Comparison of ENCODE assay signal across 9 cellular contexts in genomic region chr10:97079157-97079435, GRCh38.
"Had no signal": no experiment of that assay in that cellular context is flagged by ENCODE, and none has a peak within 500 bp of the region (broad histone marks: within the 10 kb centered on the region; RNA-seq: fewer than 3 reads in every experiment).

No MANE protein-coding gene starts in this region.

- H3K4me3 ChIP-seq: GM23248, GM23338, HAP-1 had no signal

- H3K9me3 ChIP-seq: HAP-1 had no signal

- DNase-seq: GM23248, GOT3, H7, H9, HCEC 1CT, HFFc6 had no signal

- FAIRE-seq: H1 had no signal

- H3K27ac ChIP-seq: GM23248 had no signal

- H3K36me3 ChIP-seq: HAP-1 had no signal
